In the genomic region with DNA sequence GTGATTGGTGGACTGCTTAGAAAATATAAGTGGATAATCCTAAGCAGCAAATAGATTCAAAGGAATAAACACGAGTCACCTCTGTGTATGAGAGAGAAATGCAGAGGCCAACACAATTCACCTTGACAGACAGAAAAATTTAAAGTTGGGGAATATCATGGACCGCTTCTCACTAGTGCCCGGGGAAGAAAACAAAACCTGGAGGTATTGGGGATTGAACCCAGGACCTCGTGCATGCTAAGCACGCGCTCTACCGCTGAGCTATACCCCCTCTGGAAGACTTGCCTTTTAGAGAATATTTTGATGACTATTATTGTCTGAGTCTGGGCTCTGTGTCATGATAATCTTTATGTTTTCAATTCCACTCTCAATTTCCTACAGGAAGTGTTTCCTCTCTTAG, we compare ENCODE assay signal across 16 cellular contexts.
DNase-seq lines count a peak whose midpoint lies in the region; ATAC-seq, FAIRE-seq and TF ChIP-seq lines count a peak whose summit lies in the region.
"Had no signal": no experiment of that assay in that cellular context is flagged by ENCODE, and none has a peak within 500 bp of the region (broad histone marks: within the 10 kb centered on the region; RNA-seq: fewer than 3 reads in every experiment).

No MANE protein-coding gene starts in this region.

- dilution Hi-C loops in endothelial cell of umbilical vein (cut with MboI; ENCODE audit: extremely low pct_ligation_motif_present, low sequenced_read_pairs) = no loop called here

- H3K9me1 ChIP-seq in endothelial cell of umbilical vein (replicated peaks; ENCODE audit: control insufficient read depth, extremely low read depth, insufficient read depth, low read length) = no peaks in the 10 kb centered on the region

- peak; percentile 57 for DNase-seq in COLO829 (ENCODE audit: low spot score)
- peak; percentile 49 to 61 for DNase-seq in HAP-1 (ENCODE audit: low spot score in 2 of 2)
- DNase-seq in PC-3 = peak; percentile 61
- DNase-seq in endothelial cell of umbilical vein (ENCODE audit: low read depth, low spot score) = no peak
- DNase-seq in NCI-H2196 (lab: John Stamatoyannopoulos, UW; ENCODE audit: unreplicated experiment) = no peak
- DNase-seq in stomach = no peak
- no peak for DNase-seq in putamen (ENCODE audit: low spot score)
- no peak for DNase-seq in anterior cingulate cortex (lab: John Stamatoyannopoulos, UW)
- DNase-seq: activated naive CD4-positive, alpha-beta T cell treated with Interleukin-2 at 50 U/mL for 16 hours; DMS79; effector memory CD8-positive, alpha-beta T cell; immature natural killer cell; NCI-H446 treated with DMSO at 0.1 percent for 48 hours; stimulated activated CD4-positive, alpha-beta T cell treated with anti-CD3 and anti-CD28 coated beads, Interleukin-2, amount 100 ng/mL, for 24 hours; substantia nigra had no signal

- H3K4me1 ChIP-seq in HAP-1 = peaks cover 13% of the 10 kb centered on the region
- peaks cover 4% of the 10 kb centered on the region; the same call in 1 of the 2 replicates for H3K4me1 ChIP-seq in PC-3 (ENCODE audit: insufficient read depth, low read length)
- peaks cover 4% of the 10 kb centered on the region for H3K4me1 ChIP-seq in endothelial cell of umbilical vein (ENCODE audit: control insufficient read depth, extremely low read depth, insufficient read depth, low read length)
- H3K4me1 ChIP-seq in stomach = peaks cover 0 to 17% (median 2%) of the 10 kb centered on the region in 4 donors

- FAIRE-seq in endothelial cell of umbilical vein (lab: Jason Lieb, UNC) = peak; percentile 44
- FAIRE-seq: TTC549 had no signal

- H3K27ac ChIP-seq in PC-3 (ENCODE audit: low read length) (no peak overlapping the region), endothelial cell of umbilical vein (ENCODE audit: insufficient read depth, low read depth, low read length) (no peak overlapping the region), stomach (no peak overlapping the region)

- H3K27me3 ChIP-seq in HAP-1 (ENCODE audit: low read depth) = no peaks in the 10 kb centered on the region
- H3K27me3 ChIP-seq in PC-3 (ENCODE audit: low read length) = peaks cover 31% of the 10 kb centered on the region
- H3K27me3 ChIP-seq in endothelial cell of umbilical vein (ENCODE audit: control insufficient read depth in 2 of 2, insufficient read depth in 2 of 2, low read length in 2 of 2) = peaks cover 72 to 76% of the 10 kb centered on the region in 2 experiments
- H3K27me3 ChIP-seq in stomach = peaks cover 28 to 100% (median 92%) of the 10 kb centered on the region in 3 donors

- TF ChIP-seq EP300 in stomach (IDR thresholded peaks at IDR 0.05) = no peak

- no peaks in the 10 kb centered on the region for H4K20me1 ChIP-seq in PC-3 (ENCODE audit: low read length)
- peaks cover 2% of the 10 kb centered on the region for H4K20me1 ChIP-seq in endothelial cell of umbilical vein (replicated peaks; ENCODE audit: control insufficient read depth, extremely low read depth, insufficient read depth, low read length)

- H3K4me3 ChIP-seq in HAP-1 (peak overlapping the region; percentile 21), PC-3 (ENCODE audit: low read length) (no peak overlapping the region), endothelial cell of umbilical vein (replicated peaks in 1 of 3; ENCODE audit: insufficient read depth in 1 of 3, low read depth in 1 of 3, low read length in 3 of 3) (no peak overlapping the region), stomach (no peak overlapping the region)

- in situ Hi-C loops in HAP-1 (cut with MboI; ENCODE audit: low sequenced_read_pairs) = no loop called here

- intact Hi-C loops in PC-3 (cut with micrococcal nuclease) = no loop called here
- intact Hi-C loops in endothelial cell of umbilical vein (cut with micrococcal nuclease) = no loop called here
- intact Hi-C loops in stomach (cut with DNase I; ENCODE audit: low total_unique reads) = no loop called here

- POLR2A ChIA-PET in PC-3 (lab: Charles Lee; ENCODE audit: unreplicated experiment) = no interaction called here
- POLR2A ChIA-PET in endothelial cell of umbilical vein (lab: Charles Lee) = no interaction called here

- ATAC-seq in PC-3 = peak; percentile 15; the same call in 1 of the 2 replicates
- ATAC-seq: effector memory CD8-positive, alpha-beta T cell had no signal

- WGBS in stomach, 5 donors = 2 to 5% (median 4%) methylated on average over 7 of the region's 7 CpGs

- no TSS peak for BruUV-seq in PC-3 (replicated peaks; lab: Mats Ljungman, UMichigan)
- BruUV-seq in endothelial cell of umbilical vein (replicated peaks; lab: Mats Ljungman, UMichigan) = no TSS peak

- H3K79me2 ChIP-seq in PC-3 (ENCODE audit: low read length) (no peaks in the 10 kb centered on the region), endothelial cell of umbilical vein (ENCODE audit: control insufficient read depth, insufficient read depth, low read length) (no peaks in the 10 kb centered on the region)

- H3K9ac ChIP-seq in PC-3 (ENCODE audit: low read length) (no peak overlapping the region), endothelial cell of umbilical vein (replicated peaks; ENCODE audit: extremely low read depth, insufficient read depth, low read length) (no peak overlapping the region)

- TF ChIP-seq CTCF in PC-3 (conservative IDR thresholded peaks at IDR 0.05; ENCODE audit: low read depth, low read length) = no peak
- no peak for TF ChIP-seq CTCF in endothelial cell of umbilical vein (IDR thresholded peaks at IDR 0.05; ENCODE audit: extremely low read depth in 1 of 2, insufficient read depth in 1 of 2, low read depth in 1 of 2, low read length in 2 of 2)
- no peak for TF ChIP-seq CTCF in stomach (IDR thresholded peaks at IDR 0.05)

- CTCF ChIA-PET in PC-3 (lab: Charles Lee) (interaction anchor here (0.5 kb wide), 1 partner anchor 34 kb away, joined by 4 read pairs; no protein-coding TSS in a partner anchor), endothelial cell of umbilical vein (lab: Charles Lee) (no interaction called here)

- H2AFZ ChIP-seq in PC-3 (ENCODE audit: low read length) (no peak overlapping the region), endothelial cell of umbilical vein (ENCODE audit: low read depth, low read length) (no peak overlapping the region)

- no peak for TF ChIP-seq POLR2A in endothelial cell of umbilical vein (IDR thresholded peaks at IDR 0.05; ENCODE audit: low read depth, low read length)
- TF ChIP-seq POLR2A in stomach (IDR thresholded peaks at IDR 0.05) = no peak

- H3K9me2 ChIP-seq in PC-3 (replicated peaks; ENCODE audit: low read length) = no peaks in the 10 kb centered on the region

- no peaks in the 10 kb centered on the region for H3K36me3 ChIP-seq in HAP-1 (replicated peaks)
- no peaks in the 10 kb centered on the region for H3K36me3 ChIP-seq in PC-3 (ENCODE audit: low read depth, low read length)
- no peaks in the 10 kb centered on the region for H3K36me3 ChIP-seq in endothelial cell of umbilical vein (ENCODE audit: control insufficient read depth in 2 of 2, extremely low read depth in 1 of 2, insufficient read depth in 2 of 2, low read length in 2 of 2)
- no peaks in the 10 kb centered on the region for H3K36me3 ChIP-seq in stomach

- no peaks in the 10 kb centered on the region for H3F3A ChIP-seq in PC-3 (ENCODE audit: low read length, unreplicated experiment)

- no peaks in the 10 kb centered on the region for H3K9me3 ChIP-seq in HAP-1
- no peaks in the 10 kb centered on the region for H3K9me3 ChIP-seq in PC-3 (ENCODE audit: low read length)
- no peaks in the 10 kb centered on the region for H3K9me3 ChIP-seq in endothelial cell of umbilical vein (replicated peaks; ENCODE audit: control insufficient read depth, insufficient read depth, low read length)
- H3K9me3 ChIP-seq in stomach = peaks cover 0 to 29% (median 14%) of the 10 kb centered on the region in 4 donors

- H3K4me2 ChIP-seq in PC-3 (ENCODE audit: low read length) (peak overlapping the region; percentile 48; the same call in 1 of the 2 replicates), endothelial cell of umbilical vein (ENCODE audit: insufficient read depth, low read length) (peak overlapping the region; percentile 48)

TF ChIP-seq in endothelial cell of umbilical vein, 7 proteins besides CTCF, POLR2A, EP300 and RAD21:
- TF ChIP-seq, protein P1, sequence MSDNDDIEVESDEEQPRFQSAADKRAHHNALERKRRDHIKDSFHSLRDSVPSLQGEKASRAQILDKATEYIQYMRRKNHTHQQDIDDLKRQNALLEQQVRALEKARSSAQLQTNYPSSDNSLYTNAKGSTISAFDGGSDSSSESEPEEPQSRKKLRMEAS (IDR thresholded peaks at IDR 0.05; ENCODE audit: insufficient read depth, insufficient read length) = no peak
- TF ChIP-seq GATA2 (IDR thresholded peaks at IDR 0.05; ENCODE audit: insufficient read depth, insufficient read length, low read depth, low read length) (no peak), FOS (IDR thresholded peaks at IDR 0.05; ENCODE audit: borderline replicate concordance, insufficient read depth, low read length) (no peak), EZH2 (IDR thresholded peaks at IDR 0.05; ENCODE audit: borderline replicate concordance, low read depth, low read length, severe bottlenecking) (no peak), MYC (IDR thresholded peaks at IDR 0.05; ENCODE audit: low read depth, low read length) (no peak), JUN (IDR thresholded peaks at IDR 0.05; ENCODE audit: borderline replicate concordance, insufficient read depth, insufficient read length, low read depth) (no peak), POLR2AphosphoS5 (IDR thresholded peaks at IDR 0.05; ENCODE audit: insufficient read depth, low read depth, low read length) (no peak)

Comparison
In these comparisons a context has a peak if more than half of its experiments do, and no peak if none do; other contexts are left out.
1. DNase-seq: peak in COLO829 (single experiment), HAP-1 (2 of 2) and PC-3 (single experiment); none in endothelial cell of umbilical vein (single experiment), NCI-H2196 (single experiment), stomach (single experiment), putamen (single experiment) and anterior cingulate cortex (0 of 58).